In genomic region chr13:29428310-29428991, GRCh38 we compare ENCODE assay signal across 1 cellular context.
A peak's percentile ranks its signal among the peaks of the same experiment; 100 is the strongest.
TF ChIP-seq lines count a peak whose summit lies in the region.

No MANE protein-coding gene starts in this region.

TF ChIP-seq in H1, 55 proteins besides CTCF, POLR2A, EP300 and RAD21 (continued from another document):
- TF ChIP-seq CHD7 (IDR thresholded peaks at IDR 0.05; ENCODE audit: insufficient replicate concordance, low read length) = peak; percentile 98
- TF ChIP-seq SP4 (IDR thresholded peaks at IDR 0.05; ENCODE audit: low read length) = no peak
- TF ChIP-seq YY1 (IDR thresholded peaks at IDR 0.05; ENCODE audit: low read depth, low read length) = 0 out of 2 replicates have a peak, but pooled peaks have one; percentile 35
- peak; percentile 94 to 95 for TF ChIP-seq SIN3A (conservative IDR thresholded peaks at IDR 0.05 in 1 of 2, IDR thresholded peaks at IDR 0.05 in 1 of 2; ENCODE audit: low read depth in 1 of 2, low read length in 2 of 2)
- TF ChIP-seq TAF7 (optimal IDR thresholded peaks at IDR 0.05; ENCODE audit: borderline replicate concordance, low read depth, low read length) = no peak
- TF ChIP-seq KDM4A (IDR thresholded peaks at IDR 0.05; ENCODE audit: low read depth, low read length, severe bottlenecking) = peak; percentile 80
- peak; percentile 4 for TF ChIP-seq NANOG (IDR thresholded peaks at IDR 0.05; ENCODE audit: insufficient read depth, low read depth, low read length, poor library complexity, severe bottlenecking)
- no peak for TF ChIP-seq HDAC6 (IDR thresholded peaks at IDR 0.05; ENCODE audit: low read depth, low read length)
- TF ChIP-seq CHD1 (IDR thresholded peaks at IDR 0.05; ENCODE audit: low read depth, low read length) = no peak
- TF ChIP-seq HDAC2 (IDR thresholded peaks at IDR 0.05; ENCODE audit: borderline replicate concordance in 1 of 2, low read depth in 2 of 2, low read length in 2 of 2) = peak; percentile 50 to 86; a peak in 2 of 4 replicates
- TF ChIP-seq MAFK (IDR thresholded peaks at IDR 0.05; ENCODE audit: low read depth, low read length) = peak; percentile 64; the same call in 1 of the 2 replicates
- TF ChIP-seq MAX (IDR thresholded peaks at IDR 0.05) = peak; percentile 71
- TF ChIP-seq RXRA (IDR thresholded peaks at IDR 0.05; ENCODE audit: insufficient read depth, low read depth, low read length) = no peak
- TF ChIP-seq CBX5 (IDR thresholded peaks at IDR 0.05; ENCODE audit: low read depth, low read length) = no peak
- TF ChIP-seq ASH2L (IDR thresholded peaks at IDR 0.05; ENCODE audit: low read length) = peak; percentile 60
- TF ChIP-seq SAP30 (IDR thresholded peaks at IDR 0.05; ENCODE audit: insufficient read depth, insufficient replicate concordance, low read length) = peak; percentile 89
- TF ChIP-seq SIRT6 (IDR thresholded peaks at IDR 0.05; ENCODE audit: low read length) = no peak
